In the genomic region with DNA sequence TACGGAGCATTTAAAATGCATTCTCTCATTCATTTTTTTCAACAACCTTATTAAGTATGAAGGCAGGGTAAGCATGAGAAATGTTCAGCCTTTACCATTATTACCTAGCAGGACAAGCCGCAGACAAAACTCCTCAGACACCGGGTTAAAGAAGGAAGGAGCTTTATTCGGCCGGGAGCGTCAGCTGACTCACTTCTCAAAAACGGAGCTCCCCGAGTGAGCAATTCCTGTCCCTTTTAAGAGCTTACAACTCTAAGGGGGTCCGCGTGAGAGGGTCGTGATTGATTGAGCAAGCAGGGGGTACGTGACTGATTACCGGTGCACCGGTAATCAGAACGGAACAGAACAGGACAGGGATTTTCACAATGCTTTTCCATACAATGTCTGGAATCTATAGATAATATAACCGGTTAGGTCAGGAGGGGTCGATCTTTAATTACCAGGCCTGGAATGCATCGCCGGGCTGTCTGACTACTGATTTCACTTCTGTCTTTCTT, we compare ENCODE assay signal across 8 cellular contexts. TPM values are rescaled to one million over a fixed set of nuclear protein-coding genes. Genes with fewer than 3 reads are reported as not detected.
DNase-seq lines count a peak whose midpoint lies in the region; ATAC-seq and TF ChIP-seq lines count a peak whose summit lies in the region.
"Not testable (repeated sequence)": the region's sequence is repeated elsewhere in the genome, so short reads cannot be mapped to it uniquely, and the experiment has no call there.

No MANE protein-coding gene starts in this region.

- H3K27me3 Mint-ChIP-seq in activated CD8-positive, alpha-beta memory T cell treated with anti-CD3 and anti-CD28 coated beads, Interleukin-2, amount 10 ng/mL, durations not matched to agents 7 days and 5 days: not testable (repeated sequence)

- H3K4me3 Mint-ChIP-seq in activated CD8-positive, alpha-beta memory T cell treated with anti-CD3 and anti-CD28 coated beads, Interleukin-2, amount 10 ng/mL, durations not matched to agents 7 days and 5 days: peak overlapping the region; percentile 93

- ATAC-seq in GM19035 (IDR thresholded peaks at IDR 0.05; ENCODE audit: unreplicated experiment): peak; percentile 3
- peak; percentile 26 for ATAC-seq in HG03066 (IDR thresholded peaks at IDR 0.05; ENCODE audit: low read depth, unreplicated experiment)
- peak; percentile 24 for ATAC-seq in activated CD8-positive, alpha-beta memory T cell treated with anti-CD3 and anti-CD28 coated beads, Interleukin-2, amount 10 ng/mL, durations not matched to agents 7 days and 5 days
- ATAC-seq in left lobe of liver: peak; percentile 21

- peaks cover 2 to 13% (median 5%) of the 10 kb centered on the region in 3 donors for H3K36me3 ChIP-seq in skeletal muscle tissue (ENCODE audit: control insufficient read depth in 3 of 3, insufficient read depth in 3 of 3, low read length in 3 of 3)

- not testable (repeated sequence) for H3K36me3 Mint-ChIP-seq in activated CD8-positive, alpha-beta memory T cell treated with anti-CD3 and anti-CD28 coated beads, Interleukin-2, amount 10 ng/mL, durations not matched to agents 7 days and 5 days

- peak overlapping the region; percentile 97 for H3K4me3 ChIP-seq in AG10803 (ENCODE audit: low read length)
- H3K4me3 ChIP-seq in skeletal muscle tissue (ENCODE audit: low read length in 3 of 3): peak overlapping the region; percentile 86 to 96 (median 92)

- H3K27ac ChIP-seq in skeletal muscle tissue (ENCODE audit: low read depth, low read length): peak overlapping the region; percentile 57

- peak overlapping the region; percentile 90 for H3K27ac Mint-ChIP-seq in activated CD8-positive, alpha-beta memory T cell treated with anti-CD3 and anti-CD28 coated beads, Interleukin-2, amount 10 ng/mL, durations not matched to agents 7 days and 5 days

- peaks cover 31% of the 10 kb centered on the region for H3K4me1 Mint-ChIP-seq in activated CD8-positive, alpha-beta memory T cell treated with anti-CD3 and anti-CD28 coated beads, Interleukin-2, amount 10 ng/mL, durations not matched to agents 7 days and 5 days

- CTCF ChIA-PET in activated CD8-positive, alpha-beta memory T cell treated with anti-CD3 and anti-CD28 coated beads, Interleukin-2, amount 10 ng/mL, durations not matched to agents 7 days and 5 days (lab: Charles Lee): interaction anchor here (0.6 to 3.9 kb wide), 18 partner anchors 9 to 300 kb away, joined by 3 to 35 read pairs (median 4); partner anchors contain the start of gene MMP24OS

- H3K4me1 ChIP-seq in skeletal muscle tissue (ENCODE audit: control insufficient read depth in 3 of 3, insufficient read depth in 3 of 3, low read length in 3 of 3): peaks cover 16 to 18% (median 17%) of the 10 kb centered on the region in 3 donors

- H3K9me3 Mint-ChIP-seq in activated CD8-positive, alpha-beta memory T cell treated with anti-CD3 and anti-CD28 coated beads, Interleukin-2, amount 10 ng/mL, durations not matched to agents 7 days and 5 days (ENCODE audit: low read depth): not testable (repeated sequence)

- not testable (repeated sequence) for DNase-seq in AG10803 (ENCODE audit: low read depth); activated CD8-positive, alpha-beta memory T cell treated with anti-CD3 and anti-CD28 coated beads, Interleukin-2, amount 10 ng/mL, durations not matched to agents 7 days and 5 days; left lobe of liver (ENCODE audit: low spot score)
- DNase-seq in NOMO-1 treated with DMSO at 0.1 percent for 48 hours (lab: John Stamatoyannopoulos, UW; ENCODE audit: unreplicated experiment): peak; percentile 68
- DNase-seq in effector CD4-positive, alpha-beta T cell: peak; percentile 9

- H3K9ac ChIP-seq in skeletal muscle tissue (ENCODE audit: low read depth in 1 of 3, low read length in 3 of 3): peak overlapping the region; percentile 57 to 87 (median 66)

- not testable (repeated sequence) for H3K9me3 ChIP-seq in skeletal muscle tissue (ENCODE audit: control insufficient read depth in 3 of 3, low read length in 3 of 3)

- not testable (repeated sequence) for H3K27me3 ChIP-seq in skeletal muscle tissue (ENCODE audit: control insufficient read depth in 3 of 3, insufficient read depth in 3 of 3, low read length in 3 of 3)

- TF ChIP-seq CTCF in AG10803 (conservative IDR thresholded peaks at IDR 0.05; ENCODE audit: low read length): not testable (repeated sequence)

RNA-seq across cellular contexts. Expression of gene EDEM2, which starts 0.5 kb away (rescaled TPM):
- total RNA-seq in activated CD8-positive, alpha-beta memory T cell treated with anti-CD3 and anti-CD28 coated beads, Interleukin-2, amount 10 ng/mL, durations not matched to agents 7 days and 5 days: 10 to 100 TPM; 23.9 to 25.6 TPM
- 26.0 TPM for total RNA-seq in left lobe of liver
- total RNA-seq in skeletal muscle tissue: 7.8 TPM

RNA-seq across cellular contexts. Expression of gene PROCR, which starts 24.2 kb away (rescaled TPM):
- total RNA-seq in activated CD8-positive, alpha-beta memory T cell treated with anti-CD3 and anti-CD28 coated beads, Interleukin-2, amount 10 ng/mL, durations not matched to agents 7 days and 5 days: 1 to 10 TPM; 1.5 to 2.4 TPM
- total RNA-seq in left lobe of liver: 1.5 TPM
- total RNA-seq in skeletal muscle tissue: 50.6 TPM

RNA-seq across cellular contexts. Expression of gene TRPC4AP, which starts 55.0 kb away (rescaled TPM):
- total RNA-seq in activated CD8-positive, alpha-beta memory T cell treated with anti-CD3 and anti-CD28 coated beads, Interleukin-2, amount 10 ng/mL, durations not matched to agents 7 days and 5 days: 10 to 100 TPM; 56.9 to 70.9 TPM
- total RNA-seq in left lobe of liver (27.6 TPM), skeletal muscle tissue (49.6 TPM)

Comparison
In these comparisons a context has a peak if more than half of its experiments do, and no peak if none do; other contexts are left out.
1. RNA of gene PROCR, which starts 24.2 kb away (total RNA-seq): 50.6 TPM in skeletal muscle tissue (single experiment); 1.5 to 2.4 TPM in activated CD8-positive, alpha-beta memory T cell treated with anti-CD3 and anti-CD28 coated beads, Interleukin-2, amount 10 ng/mL, durations not matched to agents 7 days and 5 days and 1.5 TPM in left lobe of liver (single experiment); every median in the first group is over 10 times any median in the second.
2. Peak in every context shown above with its lines, with median percentiles within 50 percentile points of each other: ATAC-seq.